In genomic region chr17:45234641-45235040, GRCh38 we compare ENCODE assay signal across 1 cellular context.
TF ChIP-seq lines count a peak whose summit lies in the region.

No MANE protein-coding gene starts in this region.

TF ChIP-seq in HEK293, 187 proteins besides CTCF, POLR2A, EP300 and RAD21 (continued from another document):
- TF ChIP-seq PRDM10 (tag by site-specific recombination; IDR thresholded peaks at IDR 0.05) (peak; percentile 57; the same call in 1 of the 2 replicates), ZBTB48 (tag by site-specific recombination; IDR thresholded peaks at IDR 0.05) (peak; percentile 32; the same call in 1 of the 2 replicates), GLIS1 (tag by site-specific recombination; IDR thresholded peaks at IDR 0.05) (peak; percentile 71)
